Comparison of ENCODE assay signal across 12 cellular contexts in genomic region chr2:228613133-228613532, GRCh38.
A peak's percentile ranks its signal among the peaks of the same experiment; 100 is the strongest.
DNase-seq lines count a peak whose midpoint lies in the region; ATAC-seq lines count a peak whose summit lies in the region.
"Had no signal": no experiment of that assay in that cellular context is flagged by ENCODE, and none has a peak within 500 bp of the region (broad histone marks: within the 10 kb centered on the region; RNA-seq: fewer than 3 reads in every experiment).

No MANE protein-coding gene starts in this region.

- H3K9me3 Mint-ChIP-seq in activated T-cell treated with anti-CD3 and anti-CD28 coated beads, Interleukin-2, amount 50 U/mL, for 72 hours: peaks cover 1 to 4% of the 10 kb centered on the region in 2 donors
- H3K9me3 Mint-ChIP-seq in effector memory CD8-positive, alpha-beta T cell: peaks cover 0 to 2% of the 10 kb centered on the region in 2 donors

- no peak overlapping the region for H3K4me2 ChIP-seq in mesendoderm (ENCODE audit: low read length)

- no peak overlapping the region for H3K27ac Mint-ChIP-seq in activated T-cell treated with anti-CD3 and anti-CD28 coated beads, Interleukin-2, amount 50 U/mL, for 72 hours
- H3K27ac Mint-ChIP-seq in effector memory CD8-positive, alpha-beta T cell: no peak overlapping the region
- H3K27ac Mint-ChIP-seq: memory B cell; stimulated activated naive B cell treated with anti-CD40 and anti-IgM and Interleukin-4, amounts not matched to agents 10 μg/mL and 1 μg/mL and 100 μg/mL, for 72 hours had no signal

- H3K18ac ChIP-seq in mesendoderm (ENCODE audit: low read length): no peak overlapping the region

- no peak overlapping the region for H3K27ac ChIP-seq in mesendoderm (ENCODE audit: low read depth, low read length)

- no peak overlapping the region for H2BK5ac ChIP-seq in mesendoderm (ENCODE audit: low read length)

- no peaks in the 10 kb centered on the region for H3K79me2 ChIP-seq in mesendoderm (ENCODE audit: control insufficient read depth, insufficient read depth, low read length)

- no peak overlapping the region for H3K4me3 ChIP-seq in mesendoderm (ENCODE audit: low read length)

- H3K36me3 Mint-ChIP-seq in activated T-cell treated with anti-CD3 and anti-CD28 coated beads, Interleukin-2, amount 50 U/mL, for 72 hours (ENCODE audit: insufficient read depth in 2 of 2): peaks cover 0 to 2% of the 10 kb centered on the region in 2 donors
- no peaks in the 10 kb centered on the region for H3K36me3 Mint-ChIP-seq in effector memory CD8-positive, alpha-beta T cell (ENCODE audit: insufficient read depth)
- H3K36me3 Mint-ChIP-seq: memory B cell; stimulated activated naive B cell treated with anti-CD40 and anti-IgM and Interleukin-4, amounts not matched to agents 10 μg/mL and 1 μg/mL and 100 μg/mL, for 72 hours had no signal

- no peak overlapping the region for H2BK120ac ChIP-seq in mesendoderm (ENCODE audit: low read depth, low read length)

- H3K79me1 ChIP-seq in mesendoderm (ENCODE audit: low read length): no peaks in the 10 kb centered on the region

- no peaks in the 10 kb centered on the region for H3K36me3 ChIP-seq in mesendoderm (ENCODE audit: control insufficient read depth, insufficient read depth, low read length)
- H3K36me3 ChIP-seq: BE2C had no signal

- H3K4ac ChIP-seq in mesendoderm (ENCODE audit: low read depth, low read length): no peak overlapping the region

- H3K27me3 Mint-ChIP-seq in activated T-cell treated with anti-CD3 and anti-CD28 coated beads, Interleukin-2, amount 50 U/mL, for 72 hours (ENCODE audit: low read depth): no peaks in the 10 kb centered on the region
- H3K27me3 Mint-ChIP-seq in effector memory CD8-positive, alpha-beta T cell: no peaks in the 10 kb centered on the region
- H3K27me3 Mint-ChIP-seq: memory B cell; stimulated activated naive B cell treated with anti-CD40 and anti-IgM and Interleukin-4, amounts not matched to agents 10 μg/mL and 1 μg/mL and 100 μg/mL, for 72 hours had no signal

- H3K23ac ChIP-seq in mesendoderm (ENCODE audit: low read length): no peak overlapping the region

- ATAC-seq in activated T-cell treated with anti-CD3 and anti-CD28 coated beads, Interleukin-2, amount 50 U/mL, for 72 hours (replicated peaks in 1 of 2): peak; percentile 54 to 85
- ATAC-seq in HG03378 (IDR thresholded peaks at IDR 0.05; ENCODE audit: unreplicated experiment): peak; percentile 53
- ATAC-seq in effector memory CD8-positive, alpha-beta T cell (replicated peaks): no peak
- ATAC-seq: esophagus mucosa; stimulated activated naive B cell treated with anti-CD40 and anti-IgM and Interleukin-4, amounts not matched to agents 10 μg/mL and 1 μg/mL and 100 μg/mL, for 72 hours had no signal

- H3K56ac ChIP-seq in mesendoderm (ENCODE audit: low read length): no peak overlapping the region

- DNase-seq in activated T-cell treated with anti-CD3 and anti-CD28 coated beads, Interleukin-2, amount 50 U/mL, for 72 hours: peak; percentile 1 to 6
- no peak for DNase-seq in activated T-cell treated with anti-CD3 and anti-CD28 coated beads, Interleukin-2, amount 50 U/mL, for 48 hours
- peak; percentile 1 for DNase-seq in astrocyte of the hippocampus (ENCODE audit: low read depth, low spot score)
- DNase-seq in smooth muscle cell of the brain vasculature (ENCODE audit: low read depth, low spot score): peak; percentile 15
- DNase-seq in mesendoderm: no peak
- no peak for DNase-seq in globus pallidus (ENCODE audit: low spot score)
- no peak for DNase-seq in effector memory CD8-positive, alpha-beta T cell
- DNase-seq: BE2C; stimulated activated naive B cell treated with anti-CD40 and anti-IgM and Interleukin-4, amounts not matched to agents 10 μg/mL and 1 μg/mL and 100 μg/mL, for 72 hours had no signal

- no peak overlapping the region for H3K9ac ChIP-seq in mesendoderm (ENCODE audit: low read length)

- H2AK5ac ChIP-seq in mesendoderm (ENCODE audit: low read length): no peak overlapping the region

- H3K4me1 Mint-ChIP-seq in activated T-cell treated with anti-CD3 and anti-CD28 coated beads, Interleukin-2, amount 50 U/mL, for 72 hours (ENCODE audit: low read depth): no peaks in the 10 kb centered on the region
- H3K4me1 Mint-ChIP-seq in effector memory CD8-positive, alpha-beta T cell (ENCODE audit: low read depth in 2 of 2): no peaks in the 10 kb centered on the region
- H3K4me1 Mint-ChIP-seq: memory B cell; stimulated activated naive B cell treated with anti-CD40 and anti-IgM and Interleukin-4, amounts not matched to agents 10 μg/mL and 1 μg/mL and 100 μg/mL, for 72 hours had no signal

- WGBS in mesendoderm (ENCODE audit: extremely low coverage, insufficient coverage, low lambda C conversion rate): no CpG with 5 or more reads among the region's 3 CpGs

- no peak overlapping the region for H3K4me3 Mint-ChIP-seq in activated T-cell treated with anti-CD3 and anti-CD28 coated beads, Interleukin-2, amount 50 U/mL, for 72 hours
- no peak overlapping the region for H3K4me3 Mint-ChIP-seq in effector memory CD8-positive, alpha-beta T cell
- H3K4me3 Mint-ChIP-seq: memory B cell; stimulated activated naive B cell treated with anti-CD40 and anti-IgM and Interleukin-4, amounts not matched to agents 10 μg/mL and 1 μg/mL and 100 μg/mL, for 72 hours had no signal

- H3K4me1 ChIP-seq in mesendoderm (ENCODE audit: control insufficient read depth, low read depth, low read length): no peaks in the 10 kb centered on the region
- H3K4me1 ChIP-seq: BE2C had no signal

- no peak overlapping the region for H2BK15ac ChIP-seq in mesendoderm (replicated peaks; ENCODE audit: low read depth)

- no peak overlapping the region for H4K5ac ChIP-seq in mesendoderm (ENCODE audit: low read length)

- H3K27me3 ChIP-seq in mesendoderm (ENCODE audit: insufficient read depth, low read length, poor library complexity): no peaks in the 10 kb centered on the region
- H3K27me3 ChIP-seq: BE2C had no signal

- no peak overlapping the region for H4K8ac ChIP-seq in mesendoderm (ENCODE audit: low read depth, low read length)

Comparison
In these comparisons a context has a peak if more than half of its experiments do, and no peak if none do; other contexts are left out.
1. DNase-seq: peak in activated T-cell treated with anti-CD3 and anti-CD28 coated beads, Interleukin-2, amount 50 U/mL, for 72 hours (2 of 2), astrocyte of the hippocampus (single experiment) and smooth muscle cell of the brain vasculature (single experiment); none in activated T-cell treated with anti-CD3 and anti-CD28 coated beads, Interleukin-2, amount 50 U/mL, for 48 hours (0 of 2), mesendoderm (single experiment), globus pallidus (single experiment) and effector memory CD8-positive, alpha-beta T cell (0 of 3).